12 cellular contexts compared by ENCODE assay signal in genomic region chr2:231684314-231685223, GRCh38. TPM values are rescaled to one million over a fixed set of nuclear protein-coding genes. Genes with fewer than 3 reads are reported as not detected.
DNase-seq lines count a peak whose midpoint lies in the region; ATAC-seq and TF ChIP-seq lines count a peak whose summit lies in the region.
"Had no signal": no experiment of that assay in that cellular context is flagged by ENCODE, and none has a peak within 500 bp of the region (broad histone marks: within the 10 kb centered on the region; RNA-seq: fewer than 3 reads in every experiment).

No MANE protein-coding gene starts in this region.

- H3K4me3 Mint-ChIP-seq in HFFc6 = no peak overlapping the region
- no peak overlapping the region for H3K4me3 Mint-ChIP-seq in activated T-cell treated with anti-CD3 and anti-CD28 coated beads, Interleukin-2, amount 50 U/mL, for 4 hours
- H3K4me3 Mint-ChIP-seq: CD14-positive monocyte; natural killer cell treated with Interleukin-12 subunit alpha and Interleukin-12 subunit beta and Interleukin-15 and Interleukin-18, amount 100 ng/mL, for 72 hours had no signal

- H3K4me3 ChIP-seq in ovary = no peak overlapping the region
- H3K4me3 ChIP-seq: thoracic aorta had no signal

- TF ChIP-seq EP300 in ovary (IDR thresholded peaks at IDR 0.05) = no peak

- H3K4me1 ChIP-seq in ovary (ENCODE audit: insufficient read depth) = peaks cover 9% of the 10 kb centered on the region

- H3K27ac ChIP-seq in ovary = no peak overlapping the region
- H3K27ac ChIP-seq: thoracic aorta had no signal

- ATAC-seq in HG03097 (IDR thresholded peaks at IDR 0.05; ENCODE audit: low FRiP score, unreplicated experiment) = no peak
- no peak for ATAC-seq in activated T-cell treated with anti-CD3 and anti-CD28 coated beads, Interleukin-2, amount 50 U/mL, for 4 hours
- ATAC-seq: natural killer cell treated with Interleukin-12 subunit alpha and Interleukin-12 subunit beta and Interleukin-15 and Interleukin-18, amount 100 ng/mL, for 72 hours had no signal

- no peak overlapping the region for H3K27ac Mint-ChIP-seq in HFFc6
- H3K27ac Mint-ChIP-seq: natural killer cell treated with Interleukin-12 subunit alpha and Interleukin-12 subunit beta and Interleukin-15 and Interleukin-18, amount 100 ng/mL, for 72 hours had no signal

- no peaks in the 10 kb centered on the region for H3K36me3 ChIP-seq in ovary
- H3K36me3 ChIP-seq: thoracic aorta had no signal

- WGBS in ovary, 3 donors = 60 to 70% (median 65%) methylated on average over 21 to 22 of the region's 22 CpGs

- peak; percentile 55 for DNase-seq in DMS153 (lab: John Stamatoyannopoulos, UW)
- DNase-seq in NCI-H2081 (lab: John Stamatoyannopoulos, UW) = peak; percentile 73 to 91
- peak in 57 of 58 donors; percentile 32 to 93 (median 84) for DNase-seq in anterior cingulate cortex (lab: John Stamatoyannopoulos, UW)
- peak; percentile 64 for DNase-seq in middle frontal gyrus (ENCODE audit: extremely low spot score, low spot score)
- DNase-seq in ovary = no peak
- DNase-seq in HFFc6 = no peak
- DNase-seq in activated T-cell treated with anti-CD3 and anti-CD28 coated beads, Interleukin-2, amount 50 U/mL, for 4 hours = no peak
- DNase-seq: activated gamma-delta T cell treated with Interleukin-2 at 50 U/mL for 16 hours had no signal

- no peaks in the 10 kb centered on the region for H3K27me3 ChIP-seq in ovary

- no peaks in the 10 kb centered on the region for H3K9me3 Mint-ChIP-seq in HFFc6
- H3K9me3 Mint-ChIP-seq in activated T-cell treated with anti-CD3 and anti-CD28 coated beads, Interleukin-2, amount 50 U/mL, for 4 hours = no peaks in the 10 kb centered on the region
- H3K9me3 Mint-ChIP-seq: natural killer cell treated with Interleukin-12 subunit alpha and Interleukin-12 subunit beta and Interleukin-15 and Interleukin-18, amount 100 ng/mL, for 72 hours had no signal

- intact Hi-C loops in ovary (cut with DNase I) = no loop called here

- no peak for TF ChIP-seq CTCF in ovary (IDR thresholded peaks at IDR 0.05)
- TF ChIP-seq CTCF in HFFc6 (IDR thresholded peaks at IDR 0.05) = no peak

- TF ChIP-seq POLR2A in ovary (IDR thresholded peaks at IDR 0.05) = no peak

- H3K36me3 Mint-ChIP-seq in HFFc6 (ENCODE audit: low read depth) = no peaks in the 10 kb centered on the region
- H3K36me3 Mint-ChIP-seq in activated T-cell treated with anti-CD3 and anti-CD28 coated beads, Interleukin-2, amount 50 U/mL, for 4 hours (ENCODE audit: insufficient read depth) = no peaks in the 10 kb centered on the region
- H3K36me3 Mint-ChIP-seq: CD14-positive monocyte; natural killer cell treated with Interleukin-12 subunit alpha and Interleukin-12 subunit beta and Interleukin-15 and Interleukin-18, amount 100 ng/mL, for 72 hours had no signal

- 0 out of 2 replicates have a peak, but pooled peaks cover 3% of the 10 kb centered on the region for H3K27me3 Mint-ChIP-seq in HFFc6 (ENCODE audit: insufficient read depth)
- peaks cover 25% of the 10 kb centered on the region for H3K27me3 Mint-ChIP-seq in activated T-cell treated with anti-CD3 and anti-CD28 coated beads, Interleukin-2, amount 50 U/mL, for 4 hours (ENCODE audit: low read depth)

- H3K4me1 Mint-ChIP-seq in HFFc6 (ENCODE audit: low read depth) = peaks cover 5% of the 10 kb centered on the region; the same call in 1 of the 2 replicates
- peaks cover 8% of the 10 kb centered on the region for H3K4me1 Mint-ChIP-seq in activated T-cell treated with anti-CD3 and anti-CD28 coated beads, Interleukin-2, amount 50 U/mL, for 4 hours (ENCODE audit: low read depth)

- H3K9me3 ChIP-seq in ovary = no peaks in the 10 kb centered on the region
- H3K9me3 ChIP-seq: thoracic aorta had no signal

RNA-seq across cellular contexts. Expression of gene PTMA, which starts 23.8 kb away (rescaled TPM):
- total RNA-seq in ovary = 1,000 to 10,000 TPM in 2 of 7 donors, 100 to 1,000 TPM in 5; 755 to 1,301 (median 902) TPM
- 1,000 to 10,000 TPM; 1,827 to 1,991 TPM for polyA plus RNA-seq in ovary
- 100 to 1,000 TPM; 467 to 853 (median 787) TPM for total RNA-seq in HFFc6 (2021; fragmentation: NEBNext Ultra II Directional; extraction: Animal tissue kit (Norgen Biotek cat#: 25700))
- total RNA-seq in activated T-cell treated with anti-CD3 and anti-CD28 coated beads, Interleukin-2, amount 50 U/mL, for 4 hours = 1,000 to 10,000 TPM; 2,248 to 2,672 (median 2,390) TPM

Comparison
In these comparisons a context has a peak if more than half of its experiments do, and no peak if none do; other contexts are left out.
1. DNase-seq: peak in DMS153 (single experiment), NCI-H2081 (2 of 2), anterior cingulate cortex (57 of 58) and middle frontal gyrus (single experiment); none in ovary (0 of 5), HFFc6 (single experiment) and activated T-cell treated with anti-CD3 and anti-CD28 coated beads, Interleukin-2, amount 50 U/mL, for 4 hours (single experiment).